Comparison of ENCODE assay signal across 17 cellular contexts in the genomic region with DNA sequence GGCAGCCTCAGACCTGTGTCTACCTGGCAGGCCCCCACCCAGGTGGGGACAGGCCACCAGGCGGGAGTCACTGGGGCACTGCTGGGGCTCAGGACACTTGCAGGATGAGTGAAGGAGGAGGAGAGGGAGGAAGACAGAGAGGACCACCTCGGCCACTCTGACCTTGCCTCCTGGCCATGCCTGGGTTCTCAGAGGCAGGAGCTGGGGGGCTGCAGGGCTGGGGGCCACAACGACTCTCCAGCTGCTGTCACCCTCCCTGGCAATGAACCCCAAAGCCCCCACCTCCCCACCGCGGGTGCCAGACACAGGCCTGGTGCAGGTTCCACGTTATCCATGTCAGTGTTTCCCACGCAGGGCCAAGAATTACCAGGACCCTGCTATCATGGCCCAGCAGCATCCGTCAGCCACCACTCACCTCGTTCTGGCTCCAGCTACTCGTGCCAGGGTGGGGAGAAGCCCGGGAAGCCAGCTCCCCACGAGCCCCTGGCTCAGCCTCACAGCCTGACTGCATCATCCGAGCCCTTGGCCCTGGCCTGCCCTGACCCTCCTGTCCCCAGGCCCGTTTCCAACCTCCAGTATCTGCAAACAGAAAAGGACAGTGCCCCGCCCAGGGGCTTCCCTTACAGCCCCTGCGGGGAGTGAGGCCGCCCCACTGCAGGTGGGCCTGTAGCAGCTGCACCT.
A peak's percentile ranks its signal among the peaks of the same experiment; 100 is the strongest.
DNase-seq lines count a peak whose midpoint lies in the region; ATAC-seq and TF ChIP-seq lines count a peak whose summit lies in the region.
"Had no signal": no experiment of that assay in that cellular context is flagged by ENCODE, and none has a peak within 500 bp of the region (broad histone marks: within the 10 kb centered on the region; RNA-seq: fewer than 3 reads in every experiment).

No MANE protein-coding gene starts in this region.

- no peaks in the 10 kb centered on the region for H3K27me3 ChIP-seq in H7 (ENCODE audit: control insufficient read depth, insufficient read depth, low read length)
- H3K27me3 ChIP-seq in sigmoid colon: no peaks in the 10 kb centered on the region
- H3K27me3 ChIP-seq: hepatocyte, thyroid gland had no signal

- WGBS in sigmoid colon, 2 donors: 81 to 90% methylated on average over 17 of the region's 17 CpGs

- peaks cover 5% of the 10 kb centered on the region for H3K9me3 Mint-ChIP-seq in glutamatergic neuron (ENCODE audit: unreplicated experiment)

- no peak for ATAC-seq in HG02623 (IDR thresholded peaks at IDR 0.05; ENCODE audit: unreplicated experiment)
- ATAC-seq: activated naive CD4-positive, alpha-beta T cell treated with anti-CD3 and anti-CD28 coated beads, Interleukin-2, amount 50 U/mL, for 72 hours had no signal

- H3K4me3 ChIP-seq in H7 (ENCODE audit: insufficient read depth, low read depth, low read length): no peak overlapping the region
- no peak overlapping the region for H3K4me3 ChIP-seq in sigmoid colon
- H3K4me3 ChIP-seq: GM23248, hepatocyte, PC-9, thyroid gland had no signal

- H3K27me3 Mint-ChIP-seq in glutamatergic neuron (ENCODE audit: unreplicated experiment): peaks cover 18% of the 10 kb centered on the region
- H3K27me3 Mint-ChIP-seq: CD8-positive, alpha-beta memory T cell had no signal

- H3K27ac Mint-ChIP-seq in glutamatergic neuron (ENCODE audit: unreplicated experiment): no peak overlapping the region
- H3K27ac Mint-ChIP-seq: activated naive CD4-positive, alpha-beta T cell treated with anti-CD3 and anti-CD28 coated beads, Interleukin-2, amount 50 U/mL, for 72 hours; CD8-positive, alpha-beta memory T cell had no signal

- peak; percentile 1 for DNase-seq in activated CD4-positive, alpha-beta T cell treated with anti-CD3 and anti-CD28 coated beads for 48 hours
- DNase-seq in activated CD4-positive, alpha-beta T cell treated with anti-CD3 and anti-CD28 coated beads, Interleukin-2, amount 50 U/mL, for 4 hours: no peak
- peak; percentile 54 for DNase-seq in H7
- peak; percentile 10 for DNase-seq in glutamatergic neuron
- DNase-seq in sigmoid colon: peak; percentile 47
- no peak for DNase-seq in putamen (ENCODE audit: low spot score)
- DNase-seq in NCI-H446 (lab: John Stamatoyannopoulos, UW): no peak
- DNase-seq: ACHN; effector CD4-positive, alpha-beta T cell; GM23248; NCI-H1694; PC-9; thyroid gland had no signal

- H3K36me3 Mint-ChIP-seq in glutamatergic neuron (ENCODE audit: unreplicated experiment): peaks cover 7% of the 10 kb centered on the region

- intact Hi-C loops in sigmoid colon (cut with DNase I): loop anchor here (5.0 kb wide), 2 partner anchors 152 to 267 kb away; partner anchors contain the start of genes ALG12 and CRELD2

- peaks cover 6% of the 10 kb centered on the region for H3K4me1 Mint-ChIP-seq in glutamatergic neuron (ENCODE audit: low read depth, unreplicated experiment)

- TF ChIP-seq POLR2A in sigmoid colon (IDR thresholded peaks at IDR 0.05): no peak

- no peak overlapping the region for H3K4me3 Mint-ChIP-seq in glutamatergic neuron (ENCODE audit: unreplicated experiment)

- TF ChIP-seq EP300 in sigmoid colon (IDR thresholded peaks at IDR 0.05): no peak

- H3K27ac ChIP-seq in sigmoid colon: no peak overlapping the region
- H3K27ac ChIP-seq: GM23248, hepatocyte, PC-9, thyroid gland had no signal

- H3K36me3 ChIP-seq in H7 (replicated peaks; ENCODE audit: control insufficient read depth, insufficient read depth, low read length): no peaks in the 10 kb centered on the region
- no peaks in the 10 kb centered on the region for H3K36me3 ChIP-seq in sigmoid colon
- H3K36me3 ChIP-seq: thyroid gland had no signal

- H3K9me3 ChIP-seq in sigmoid colon: peaks cover 0 to 9% (median 7%) of the 10 kb centered on the region in 4 donors
- H3K9me3 ChIP-seq: thyroid gland had no signal

- no peak for TF ChIP-seq CTCF in glutamatergic neuron (IDR thresholded peaks at IDR 0.05; ENCODE audit: partially characterized antibody, unreplicated experiment)
- no peak for TF ChIP-seq CTCF in sigmoid colon (IDR thresholded peaks at IDR 0.05)

- H3K4me1 ChIP-seq in sigmoid colon: peaks cover 0 to 16% (median 12%) of the 10 kb centered on the region in 4 donors

Comparison
In these comparisons a context has a peak if more than half of its experiments do, and no peak if none do; other contexts are left out.
1. DNase-seq: peak in activated CD4-positive, alpha-beta T cell treated with anti-CD3 and anti-CD28 coated beads for 48 hours (single experiment), H7 (single experiment), glutamatergic neuron (single experiment) and sigmoid colon (single experiment); none in activated CD4-positive, alpha-beta T cell treated with anti-CD3 and anti-CD28 coated beads, Interleukin-2, amount 50 U/mL, for 4 hours (0 of 2), putamen (single experiment) and NCI-H446 (0 of 2).